ENCODE assay signal across 8 cellular contexts in genomic region chr1:59142663-59143487, GRCh38.
A peak's percentile ranks its signal among the peaks of the same experiment; 100 is the strongest.
DNase-seq lines count a peak whose midpoint lies in the region; ATAC-seq and TF ChIP-seq lines count a peak whose summit lies in the region.

No MANE protein-coding gene starts in this region.

- no peaks in the 10 kb centered on the region for H3K9me3 Mint-ChIP-seq in stimulated activated naive CD8-positive, alpha-beta T cell treated with anti-CD3 and anti-CD28 coated beads, Interleukin-15, Interleukin-2, amounts not matched to agents 100 ng/mL and 50 ng/mL, for 24 hours
- H3K9me3 Mint-ChIP-seq in stimulated activated naive CD8-positive, alpha-beta T cell treated with anti-CD3 and anti-CD28 coated beads, Interleukin-15, amount 100 ng/mL, for 72 hours: no peaks in the 10 kb centered on the region
- H3K9me3 Mint-ChIP-seq in activated T-helper 17 cell treated with anti-CD3 and anti-CD28 coated beads, Interleukin-2, amount 50 U/mL, for 72 hours: no peaks in the 10 kb centered on the region
- H3K9me3 Mint-ChIP-seq in CD14-positive monocyte: peaks cover 0 to 2% (median 0%) of the 10 kb centered on the region in 7 donors

- peaks cover 42% of the 10 kb centered on the region for H3K4me1 Mint-ChIP-seq in stimulated activated naive CD8-positive, alpha-beta T cell treated with anti-CD3 and anti-CD28 coated beads, Interleukin-15, Interleukin-2, amounts not matched to agents 100 ng/mL and 50 ng/mL, for 24 hours (ENCODE audit: low read depth)
- peaks cover 47% of the 10 kb centered on the region for H3K4me1 Mint-ChIP-seq in stimulated activated naive CD8-positive, alpha-beta T cell treated with anti-CD3 and anti-CD28 coated beads, Interleukin-15, amount 100 ng/mL, for 72 hours
- H3K4me1 Mint-ChIP-seq in activated T-helper 17 cell treated with anti-CD3 and anti-CD28 coated beads, Interleukin-2, amount 50 U/mL, for 72 hours: peaks cover 15% of the 10 kb centered on the region
- peaks cover 36% of the 10 kb centered on the region for H3K4me1 Mint-ChIP-seq in CD14-positive monocyte

- H3K4me3 Mint-ChIP-seq in stimulated activated naive CD8-positive, alpha-beta T cell treated with anti-CD3 and anti-CD28 coated beads, Interleukin-15, Interleukin-2, amounts not matched to agents 100 ng/mL and 50 ng/mL, for 24 hours: no peak overlapping the region
- H3K4me3 Mint-ChIP-seq in stimulated activated naive CD8-positive, alpha-beta T cell treated with anti-CD3 and anti-CD28 coated beads, Interleukin-15, amount 100 ng/mL, for 72 hours: no peak overlapping the region
- H3K4me3 Mint-ChIP-seq in activated T-helper 17 cell treated with anti-CD3 and anti-CD28 coated beads, Interleukin-2, amount 50 U/mL, for 72 hours: peak overlapping the region; percentile 3
- H3K4me3 Mint-ChIP-seq in CD14-positive monocyte: peak overlapping the region in 1 of 2 donors; percentile 24

- no peaks in the 10 kb centered on the region for H3K36me3 Mint-ChIP-seq in stimulated activated naive CD8-positive, alpha-beta T cell treated with anti-CD3 and anti-CD28 coated beads, Interleukin-15, Interleukin-2, amounts not matched to agents 100 ng/mL and 50 ng/mL, for 24 hours (ENCODE audit: low read depth)
- H3K36me3 Mint-ChIP-seq in activated T-helper 17 cell treated with anti-CD3 and anti-CD28 coated beads, Interleukin-2, amount 50 U/mL, for 72 hours (ENCODE audit: low read depth): no peaks in the 10 kb centered on the region
- H3K36me3 Mint-ChIP-seq in CD14-positive monocyte: no peaks in the 10 kb centered on the region

- no peak for ATAC-seq in stimulated activated naive CD8-positive, alpha-beta T cell treated with anti-CD3 and anti-CD28 coated beads, Interleukin-15, amount 100 ng/mL, for 72 hours
- peak; percentile 34 for ATAC-seq in activated T-helper 17 cell treated with anti-CD3 and anti-CD28 coated beads, Interleukin-2, amount 50 U/mL, for 72 hours (replicated peaks)
- ATAC-seq in GM21390 (IDR thresholded peaks at IDR 0.05; ENCODE audit: unreplicated experiment): no peak

- peak overlapping the region; percentile 43 for H3K27ac Mint-ChIP-seq in stimulated activated naive CD8-positive, alpha-beta T cell treated with anti-CD3 and anti-CD28 coated beads, Interleukin-15, Interleukin-2, amounts not matched to agents 100 ng/mL and 50 ng/mL, for 24 hours
- H3K27ac Mint-ChIP-seq in stimulated activated naive CD8-positive, alpha-beta T cell treated with anti-CD3 and anti-CD28 coated beads, Interleukin-15, amount 100 ng/mL, for 72 hours: peak overlapping the region in 1 of 2 donors; percentile 24
- no peak overlapping the region for H3K27ac Mint-ChIP-seq in activated T-helper 17 cell treated with anti-CD3 and anti-CD28 coated beads, Interleukin-2, amount 50 U/mL, for 72 hours
- H3K27ac Mint-ChIP-seq in CD14-positive monocyte: peak overlapping the region in 2 of 7 donors; percentile 19 to 56

- no peak for DNase-seq in stimulated activated naive CD8-positive, alpha-beta T cell treated with anti-CD3 and anti-CD28 coated beads, Interleukin-15, amount 100 ng/mL, for 72 hours
- peak; percentile 20 for DNase-seq in left kidney (ENCODE audit: low read depth, low spot score)
- DNase-seq in cortex of kidney (lab: John Stamatoyannopoulos, UW): no peak
- DNase-seq in hippocampal formation (lab: John Stamatoyannopoulos, UW): no peak
- DNase-seq in CD14-positive monocyte (ENCODE audit: low spot score): no peak

- intact Hi-C loops in CD14-positive monocyte (cut with micrococcal nuclease): loop anchor here in 1 of 2 donors (10.0 kb wide), 2 partner anchors 152 to 552 kb away; partner anchors contain the start of gene FGGY

- TF ChIP-seq CTCF in CD14-positive monocyte (IDR thresholded peaks at IDR 0.05): no peak

- H3K27me3 Mint-ChIP-seq in stimulated activated naive CD8-positive, alpha-beta T cell treated with anti-CD3 and anti-CD28 coated beads, Interleukin-15, Interleukin-2, amounts not matched to agents 100 ng/mL and 50 ng/mL, for 24 hours: no peaks in the 10 kb centered on the region
- no peaks in the 10 kb centered on the region for H3K27me3 Mint-ChIP-seq in stimulated activated naive CD8-positive, alpha-beta T cell treated with anti-CD3 and anti-CD28 coated beads, Interleukin-15, amount 100 ng/mL, for 72 hours
- H3K27me3 Mint-ChIP-seq in activated T-helper 17 cell treated with anti-CD3 and anti-CD28 coated beads, Interleukin-2, amount 50 U/mL, for 72 hours: no peaks in the 10 kb centered on the region
- H3K27me3 Mint-ChIP-seq in CD14-positive monocyte (ENCODE audit: low read depth in 3 of 3): peaks cover 12 to 20% (median 17%) of the 10 kb centered on the region in 3 donors
